ENCODE assay signal across 17 cellular contexts in the genomic region with DNA sequence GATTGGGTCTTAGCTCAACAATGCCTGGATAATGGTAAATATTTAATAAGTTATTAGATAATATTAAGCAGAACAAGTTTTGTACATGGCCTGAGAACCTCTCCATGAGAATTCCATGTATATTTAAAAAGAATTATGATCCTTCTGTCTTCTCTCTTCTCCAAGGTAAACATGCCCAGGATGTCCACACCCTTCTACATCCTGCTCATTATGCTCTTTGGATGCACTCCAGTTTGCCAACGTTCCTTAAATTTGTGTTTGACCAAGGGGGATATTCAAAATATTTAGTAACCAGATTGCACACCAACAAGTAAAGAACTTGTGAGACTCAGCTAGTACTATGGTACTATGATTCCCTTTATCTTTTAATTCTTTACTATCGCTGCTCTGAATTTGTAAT. TPM values are rescaled to one million over a fixed set of nuclear protein-coding genes. Genes with fewer than 3 reads are reported as not detected.
A peak's percentile ranks its signal among the peaks of the same experiment; 100 is the strongest.
DNase-seq lines count a peak whose midpoint lies in the region; ATAC-seq, FAIRE-seq and TF ChIP-seq lines count a peak whose summit lies in the region.
"Had no signal": no experiment of that assay in that cellular context is flagged by ENCODE, and none has a peak within 500 bp of the region (broad histone marks: within the 10 kb centered on the region; RNA-seq: fewer than 3 reads in every experiment).

No MANE protein-coding gene starts in this region.

- H3K9me3 ChIP-seq in skeletal muscle satellite cell (replicated peaks; ENCODE audit: low read length) = no peaks in the 10 kb centered on the region
- H3K9me3 ChIP-seq: Peyer's patch, SJSA1 had no signal

- H3K27me3 ChIP-seq in bronchial epithelial cell (ENCODE audit: control insufficient read depth, insufficient read depth, low read length) (no peaks in the 10 kb centered on the region), skeletal muscle satellite cell (ENCODE audit: control insufficient read depth, insufficient read depth, low read length) (no peaks in the 10 kb centered on the region)
- H3K27me3 ChIP-seq: Peyer's patch, SJSA1 had no signal

- H3K36me3 ChIP-seq in bronchial epithelial cell (ENCODE audit: control insufficient read depth, insufficient read depth, low read length) = no peaks in the 10 kb centered on the region
- H3K36me3 ChIP-seq in skeletal muscle satellite cell (ENCODE audit: insufficient read depth, low read length) = no peaks in the 10 kb centered on the region
- H3K36me3 ChIP-seq: Peyer's patch, SJSA1 had no signal

- DNase-seq in LNCaP clone FGC (ENCODE audit: low read depth) (peak; percentile 21), bronchial epithelial cell (ENCODE audit: low read depth) (peak; percentile 26), fibroblast of pulmonary artery (ENCODE audit: low read depth) (peak; percentile 30), HTR-8/SVneo (ENCODE audit: insufficient read length, low spot score) (no peak), RWPE1 (ENCODE audit: low spot score) (no peak)
- DNase-seq: CD4-positive, CD25-positive, alpha-beta regulatory T cell; DMS79; H7; KBM-7; NCI-H1105; NCI-H2081 treated with DMSO at 0.1 percent for 48 hours; NCI-H69; Peyer's patch had no signal

- TF ChIP-seq CTCF in LNCaP clone FGC (IDR thresholded peaks at IDR 0.05; ENCODE audit: control insufficient read depth, extremely low read depth, insufficient read depth) (no peak), bronchial epithelial cell (IDR thresholded peaks at IDR 0.05; ENCODE audit: insufficient read depth, low read length, severe bottlenecking) (no peak), fibroblast of pulmonary artery (IDR thresholded peaks at IDR 0.05; ENCODE audit: low read length, missing control alignments) (no peak), RWPE1 (conservative IDR thresholded peaks at IDR 0.05; ENCODE audit: low read depth) (no peak)

- no peak overlapping the region for H3K27ac ChIP-seq in RWPE1
- H3K27ac ChIP-seq: HL-60, Peyer's patch, SJSA1 had no signal

- POLR2A ChIA-PET in RWPE1 (lab: Yijun Ruan, JAX; ENCODE audit: low non-redundant PET) = no interaction called here

- ATAC-seq in HG03097 (IDR thresholded peaks at IDR 0.05; ENCODE audit: low FRiP score, unreplicated experiment) = no peak

- no peak overlapping the region for H3K4me3 ChIP-seq in LNCaP clone FGC (ENCODE audit: low read depth, low read length)
- no peak overlapping the region for H3K4me3 ChIP-seq in bronchial epithelial cell (ENCODE audit: low read depth, low read length)
- no peak overlapping the region for H3K4me3 ChIP-seq in fibroblast of pulmonary artery (replicated peaks; ENCODE audit: low read depth, low read length)
- no peak overlapping the region for H3K4me3 ChIP-seq in skeletal muscle satellite cell (ENCODE audit: low read length)
- H3K4me3 ChIP-seq: Peyer's patch, SJSA1 had no signal

- CTCF ChIA-PET in RWPE1 (lab: Yijun Ruan, JAX) = no interaction called here

- H3K4me2 ChIP-seq in skeletal muscle satellite cell (ENCODE audit: low read length) = peak overlapping the region; percentile 35

- H3K9ac ChIP-seq in skeletal muscle satellite cell (ENCODE audit: low read depth, low read length) = no peak overlapping the region

- H3K4me1 ChIP-seq in skeletal muscle satellite cell (ENCODE audit: control insufficient read depth, insufficient read depth, low read length) = peaks cover 18% of the 10 kb centered on the region
- H3K4me1 ChIP-seq: SJSA1 had no signal

- no peak for FAIRE-seq in bronchial epithelial cell (lab: Jason Lieb, UNC)
- no peak for FAIRE-seq in HTR-8/SVneo (lab: Jason Lieb, UNC)

RNA-seq across cellular contexts. Expression of gene ERGIC2, which starts 44.8 kb away (rescaled TPM):
- 44.7 and 60.3 TPM in 2 replicates for total RNA-seq in bronchial epithelial cell
- total RNA-seq in skeletal muscle satellite cell (2012; rRNA removed) = 62.0 and 89.5 TPM in 2 replicates

Comparison
In these comparisons a context has a peak if more than half of its experiments do, and no peak if none do; other contexts are left out.
1. DNase-seq: peak in LNCaP clone FGC (single experiment), bronchial epithelial cell (single experiment) and fibroblast of pulmonary artery (single experiment); none in HTR-8/SVneo (single experiment) and RWPE1 (single experiment).